8 cellular contexts compared by ENCODE assay signal in the genomic region with DNA sequence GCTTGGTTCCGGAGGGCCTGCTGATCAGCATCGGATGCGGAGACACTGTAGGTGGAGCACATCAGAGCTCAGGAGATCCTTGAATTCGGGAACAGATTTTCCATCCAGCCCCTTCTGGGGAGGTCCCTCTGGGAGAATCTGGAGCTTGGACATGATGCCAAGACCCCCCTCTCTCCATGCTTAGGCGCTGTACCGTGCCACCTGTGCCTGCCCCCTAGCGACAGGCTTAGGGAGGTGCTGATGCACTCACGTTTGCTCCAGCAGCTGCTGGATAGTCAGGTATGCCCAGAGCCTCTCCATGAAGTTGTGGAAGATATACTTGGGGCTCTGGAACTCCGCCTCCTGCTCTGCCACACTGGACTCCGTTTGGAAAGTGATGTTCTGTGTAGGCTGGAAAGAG. TPM values are rescaled to one million over a fixed set of nuclear protein-coding genes. Genes with fewer than 3 reads are reported as not detected.
A peak's percentile ranks its signal among the peaks of the same experiment; 100 is the strongest.
DNase-seq lines count a peak whose midpoint lies in the region; ATAC-seq and TF ChIP-seq lines count a peak whose summit lies in the region.

No MANE protein-coding gene starts in this region.

- peak; percentile 60 for DNase-seq in activated CD4-positive, alpha-beta T cell treated with anti-CD3 and anti-CD28 coated beads for 36 hours
- no peak for DNase-seq in activated CD4-positive, alpha-beta T cell treated with anti-CD3 and anti-CD28 coated beads for 1 hour
- peak; percentile 24 for DNase-seq in NCI-H1694 treated with DMSO at 0.1 percent for 48 hours (lab: John Stamatoyannopoulos, UW)
- DNase-seq in colonic mucosa = no peak
- DNase-seq in psoas muscle = no peak
- DNase-seq in suprapubic skin (ENCODE audit: low spot score in 2 of 2) = no peak

- no peak for TF ChIP-seq EP300 in suprapubic skin (IDR thresholded peaks at IDR 0.05)

- no peaks in the 10 kb centered on the region for H3K9me3 ChIP-seq in colonic mucosa
- no peaks in the 10 kb centered on the region for H3K9me3 ChIP-seq in psoas muscle
- H3K9me3 ChIP-seq in suprapubic skin = no peaks in the 10 kb centered on the region

- H3K27ac ChIP-seq in colonic mucosa (no peak overlapping the region), psoas muscle (no peak overlapping the region), suprapubic skin (no peak overlapping the region)

- intact Hi-C loops in activated CD4-positive, alpha-beta T cell treated with anti-CD3 and anti-CD28 coated beads for 36 hours (cut with DNase I, micrococcal nuclease) = loop anchor here in 1 of 2 experiments (2.0 kb wide), 1 partner anchor 78 kb away; no protein-coding TSS in a partner anchor
- intact Hi-C loops in colonic mucosa (cut with DNase I) (no loop called here), psoas muscle (cut with DNase I) (no loop called here)

- H3K9ac ChIP-seq in colonic mucosa (ENCODE audit: low read depth in 2 of 2, low read length in 2 of 2) = no peak overlapping the region

- peak; percentile 89 for ATAC-seq in activated CD4-positive, alpha-beta T cell treated with anti-CD3 and anti-CD28 coated beads for 36 hours
- peak; percentile 37 to 72 (median 52) for ATAC-seq in psoas muscle
- ATAC-seq in HG02870 (IDR thresholded peaks at IDR 0.05; ENCODE audit: unreplicated experiment) = no peak
- ATAC-seq in GM19455 (IDR thresholded peaks at IDR 0.05; ENCODE audit: unreplicated experiment) = no peak

- no peaks in the 10 kb centered on the region for H3K27me3 Mint-ChIP-seq in activated CD4-positive, alpha-beta T cell treated with anti-CD3 and anti-CD28 coated beads for 36 hours

- TF ChIP-seq CTCF in colonic mucosa (IDR thresholded peaks at IDR 0.05) (peak; percentile 53), psoas muscle (IDR thresholded peaks at IDR 0.05) (peak; percentile 45), suprapubic skin (IDR thresholded peaks at IDR 0.05) (peak in 1 of 2 donors; percentile 55)

- H3K4me3 Mint-ChIP-seq in activated CD4-positive, alpha-beta T cell treated with anti-CD3 and anti-CD28 coated beads for 36 hours = no peak overlapping the region

- H3K27me3 ChIP-seq in colonic mucosa (no peaks in the 10 kb centered on the region), psoas muscle (ENCODE audit: insufficient read depth in 3 of 3, low read length in 2 of 3) (no peaks in the 10 kb centered on the region), suprapubic skin (no peaks in the 10 kb centered on the region)

- H3K4me3 ChIP-seq in colonic mucosa (no peak overlapping the region), psoas muscle (no peak overlapping the region), suprapubic skin (no peak overlapping the region)

- POLR2A ChIA-PET in activated CD4-positive, alpha-beta T cell treated with anti-CD3 and anti-CD28 coated beads for 36 hours (lab: Charles Lee) = no interaction called here

- CTCF ChIA-PET in activated CD4-positive, alpha-beta T cell treated with anti-CD3 and anti-CD28 coated beads for 36 hours (lab: Charles Lee) = interaction anchor here (0.5 to 2.3 kb wide), 14 partner anchors 9 to 198 kb away, joined by 3 to 7 read pairs (median 4); a partner anchor contains a TSS

- H3K4me1 Mint-ChIP-seq in activated CD4-positive, alpha-beta T cell treated with anti-CD3 and anti-CD28 coated beads for 36 hours = no peaks in the 10 kb centered on the region

- no peaks in the 10 kb centered on the region for H3K4me1 ChIP-seq in colonic mucosa
- no peaks in the 10 kb centered on the region for H3K4me1 ChIP-seq in psoas muscle
- no peaks in the 10 kb centered on the region for H3K4me1 ChIP-seq in suprapubic skin

- no peaks in the 10 kb centered on the region for H3K9me3 Mint-ChIP-seq in activated CD4-positive, alpha-beta T cell treated with anti-CD3 and anti-CD28 coated beads for 36 hours (ENCODE audit: low read depth)

- H3K36me3 ChIP-seq in colonic mucosa (no peaks in the 10 kb centered on the region), psoas muscle (ENCODE audit: insufficient read depth in 1 of 2, low read depth in 1 of 2) (peaks cover 0 to 98% of the 10 kb centered on the region in 2 donors), suprapubic skin (peaks cover 14% of the 10 kb centered on the region)

- WGBS in psoas muscle, 3 donors = 52 to 59% (median 56%) methylated on average over 10 of the region's 10 CpGs
- WGBS in suprapubic skin = 58% methylated on average over 10 of the region's 10 CpGs

- TF ChIP-seq POLR2A in suprapubic skin (IDR thresholded peaks at IDR 0.05) = no peak

- H3K36me3 Mint-ChIP-seq in activated CD4-positive, alpha-beta T cell treated with anti-CD3 and anti-CD28 coated beads for 36 hours (ENCODE audit: low read depth) = no peaks in the 10 kb centered on the region

- H3K27ac Mint-ChIP-seq in activated CD4-positive, alpha-beta T cell treated with anti-CD3 and anti-CD28 coated beads for 36 hours = no peak overlapping the region

RNA-seq across cellular contexts. Expression of a gene that starts 9.7 kb away (rescaled TPM):
- total RNA-seq in activated CD4-positive, alpha-beta T cell treated with anti-CD3 and anti-CD28 coated beads for 36 hours = 1 to 10 TPM; 4.0 to 6.5 TPM
- total RNA-seq in colonic mucosa (1 to 10 TPM; 2.1 to 7.3 TPM), psoas muscle (10 to 100 TPM; 13.1 to 90.8 (median 38.8) TPM), suprapubic skin (10 to 100 TPM in 1 of 4 donors, 1 to 10 TPM in 3; 2.1 to 12.2 (median 4.6) TPM)
- polyA plus RNA-seq in psoas muscle = 10 to 100 TPM in 1 of 3 donors, 1 to 10 TPM in 2; 1.3 to 29.2 (median 7.4) TPM

RNA-seq across cellular contexts. Expression of a gene that starts 14.1 kb away (rescaled TPM):
- 1 to 10 TPM in 1 of 2 experiments, not detected in 1; 2.8 TPM for total RNA-seq in activated CD4-positive, alpha-beta T cell treated with anti-CD3 and anti-CD28 coated beads for 36 hours
- total RNA-seq in colonic mucosa (1 to 10 TPM; 1.5 to 3.2 TPM), psoas muscle (1,000 to 10,000 TPM in 2 of 4 donors, 100 to 1,000 TPM in 2; 138 to 1,165 (median 841) TPM), suprapubic skin (10 to 100 TPM in 2 of 4 donors, 1 to 10 TPM in 2; 1.6 to 14.5 (median 8.3) TPM)
- 1,000 to 10,000 TPM in 1 of 3 donors, 100 to 1,000 TPM in 1, 10 to 100 TPM in 1; 91.1 to 1,241 (median 578) TPM for polyA plus RNA-seq in psoas muscle

RNA-seq across cellular contexts. Expression of a gene that starts 26.1 kb away (rescaled TPM):
- total RNA-seq in activated CD4-positive, alpha-beta T cell treated with anti-CD3 and anti-CD28 coated beads for 36 hours = not detected
- total RNA-seq in colonic mucosa = under 1 TPM; 0.32 to 0.82 TPM
- under 1 TPM in 2 of 4 donors, not detected in 2; 0.25 to 0.77 TPM for total RNA-seq in psoas muscle
- under 1 TPM; 0.18 to 0.39 (median 0.29) TPM for polyA plus RNA-seq in psoas muscle
- 1 to 10 TPM in 2 of 4 donors, under 1 TPM in 2; 0.18 to 5.6 (median 1.2) TPM for total RNA-seq in suprapubic skin

RNA-seq across cellular contexts. Expression of a gene that starts 43.3 kb away (rescaled TPM):
- total RNA-seq in activated CD4-positive, alpha-beta T cell treated with anti-CD3 and anti-CD28 coated beads for 36 hours = not detected
- total RNA-seq in colonic mucosa = under 1 TPM in 1 of 2 donors, not detected in 1; 0.91 TPM
- total RNA-seq in psoas muscle = not detected
- polyA plus RNA-seq in psoas muscle = under 1 TPM in 1 of 3 donors, not detected in 2; 0.03 TPM
- 1 to 10 TPM in 1 of 4 donors, not detected in 3; 1.5 TPM for total RNA-seq in suprapubic skin

RNA-seq across cellular contexts. Expression of a gene that starts 50.0 kb away (rescaled TPM):
- total RNA-seq in activated CD4-positive, alpha-beta T cell treated with anti-CD3 and anti-CD28 coated beads for 36 hours = 10 to 100 TPM; 19.1 to 21.4 TPM
- 10 to 100 TPM; 21.2 to 29.1 TPM for total RNA-seq in colonic mucosa
- total RNA-seq in psoas muscle = 10 to 100 TPM; 13.8 to 22.1 (median 17.4) TPM
- 10 to 100 TPM in 1 of 3 donors, 1 to 10 TPM in 2; 4.7 to 22.2 (median 5.2) TPM for polyA plus RNA-seq in psoas muscle
- total RNA-seq in suprapubic skin = 10 to 100 TPM; 12.3 to 20.6 (median 15.5) TPM

Comparison
In these comparisons a context has a peak if more than half of its experiments do, and no peak if none do; other contexts are left out.
1. DNase-seq: peak in activated CD4-positive, alpha-beta T cell treated with anti-CD3 and anti-CD28 coated beads for 36 hours (single experiment) and NCI-H1694 treated with DMSO at 0.1 percent for 48 hours (single experiment); none in activated CD4-positive, alpha-beta T cell treated with anti-CD3 and anti-CD28 coated beads for 1 hour (single experiment), colonic mucosa (single experiment), psoas muscle (0 of 2) and suprapubic skin (0 of 2).
2. ATAC-seq: peak in activated CD4-positive, alpha-beta T cell treated with anti-CD3 and anti-CD28 coated beads for 36 hours (single experiment) and psoas muscle (4 of 4); none in HG02870 (single experiment) and GM19455 (single experiment).
3. RNA of a gene that starts 14.1 kb away (total RNA-seq): 138 to 1,165 TPM in psoas muscle; 1.6 to 14.5 TPM in suprapubic skin, 1.5 to 3.2 TPM in colonic mucosa and 2.8 TPM in activated CD4-positive, alpha-beta T cell treated with anti-CD3 and anti-CD28 coated beads for 36 hours; every median in the first group is over 4 times any median in the second.